In genomic region chr7:134431805-134432204, GRCh38 we compare ENCODE assay signal across 8 cellular contexts. TPM values are rescaled to one million over a fixed set of nuclear protein-coding genes. Genes with fewer than 3 reads are reported as not detected.
A peak's percentile ranks its signal among the peaks of the same experiment; 100 is the strongest.
DNase-seq lines count a peak whose midpoint lies in the region; ATAC-seq and TF ChIP-seq lines count a peak whose summit lies in the region.

No MANE protein-coding gene starts in this region.

- TF ChIP-seq POLR2A in uterus (IDR thresholded peaks at IDR 0.05) = no peak

- TF ChIP-seq CTCF in lower lobe of right lung (IDR thresholded peaks at IDR 0.05) (no peak), uterus (IDR thresholded peaks at IDR 0.05) (no peak)

- H3K4me3 ChIP-seq in right cardiac atrium (ENCODE audit: low read length) (peak overlapping the region; percentile 29), lower lobe of right lung (peak overlapping the region; percentile 47), uterus (peak overlapping the region; percentile 15 to 31)

- no peaks in the 10 kb centered on the region for H3K4me1 ChIP-seq in right cardiac atrium (ENCODE audit: control insufficient read depth, insufficient read depth, low read length)
- peaks cover 4% of the 10 kb centered on the region for H3K4me1 ChIP-seq in lower lobe of right lung
- no peaks in the 10 kb centered on the region for H3K4me1 ChIP-seq in uterus

- H3K9me3 ChIP-seq in right cardiac atrium (ENCODE audit: control insufficient read depth, low read length) (no peaks in the 10 kb centered on the region), lower lobe of right lung (no peaks in the 10 kb centered on the region), uterus (no peaks in the 10 kb centered on the region)

- peak in 1 of 2 donors; percentile 8 for ATAC-seq in right cardiac atrium
- no peak for ATAC-seq in lower lobe of right lung

- H3K27ac ChIP-seq in right cardiac atrium (ENCODE audit: low read length) = peak overlapping the region; percentile 58
- no peak overlapping the region for H3K27ac ChIP-seq in lower lobe of right lung
- peak overlapping the region; percentile 77 to 81 for H3K27ac ChIP-seq in uterus

- no peaks in the 10 kb centered on the region for H3K36me3 Mint-ChIP-seq in activated naive CD8-positive, alpha-beta T cell treated with anti-CD3 and anti-CD28 coated beads for 36 hours

- H3K4me1 Mint-ChIP-seq in activated naive CD8-positive, alpha-beta T cell treated with anti-CD3 and anti-CD28 coated beads for 36 hours = peaks cover 9% of the 10 kb centered on the region

- peak overlapping the region; percentile 80 for H3K4me3 Mint-ChIP-seq in activated naive CD8-positive, alpha-beta T cell treated with anti-CD3 and anti-CD28 coated beads for 36 hours

- no peaks in the 10 kb centered on the region for H3K9me3 Mint-ChIP-seq in activated naive CD8-positive, alpha-beta T cell treated with anti-CD3 and anti-CD28 coated beads for 36 hours

- DNase-seq in right cardiac atrium (peak in 1 of 3 donors; percentile 67), cardiac septum (ENCODE audit: low spot score) (no peak), lower lobe of right lung (no peak), uterus (no peak), activated gamma-delta T cell treated with Interleukin-2 at 50 U/mL for 16 hours (no peak), NCI-H128 (lab: John Stamatoyannopoulos, UW; ENCODE audit: unreplicated experiment) (no peak), AG08396 (ENCODE audit: low spot score) (no peak)
- no peak for DNase-seq in activated naive CD8-positive, alpha-beta T cell treated with anti-CD3 and anti-CD28 coated beads for 36 hours

- WGBS in right cardiac atrium = 69% methylated on average over 12 of the region's 12 CpGs

- intact Hi-C loops in right cardiac atrium (cut with DNase I) = loop anchor here (1.0 to 10.0 kb wide), 5 partner anchors 80 to 175 kb away; no protein-coding TSS in a partner anchor
- intact Hi-C loops in cardiac septum (cut with DNase I) = loop anchor here (2.0 kb wide), 3 partner anchors 27 to 175 kb away; partner anchors contain the start of gene AKR1B1
- intact Hi-C loops in lower lobe of right lung (cut with DNase I) = loop anchor here (5.0 to 10.0 kb wide), 2 partner anchors 80 to 173 kb away; no protein-coding TSS in a partner anchor
- intact Hi-C loops in uterus (cut with DNase I; ENCODE audit: low total_unique reads) = loop anchor here (10.0 kb wide), 1 partner anchor 113 kb away; the partner anchor contains the start of gene AKR1B15

- H3K36me3 ChIP-seq in lower lobe of right lung = no peaks in the 10 kb centered on the region
- no peaks in the 10 kb centered on the region for H3K36me3 ChIP-seq in uterus

- H3K27ac Mint-ChIP-seq in activated naive CD8-positive, alpha-beta T cell treated with anti-CD3 and anti-CD28 coated beads for 36 hours = no peak overlapping the region

- peaks cover 6% of the 10 kb centered on the region for H3K27me3 Mint-ChIP-seq in activated naive CD8-positive, alpha-beta T cell treated with anti-CD3 and anti-CD28 coated beads for 36 hours

- no peaks in the 10 kb centered on the region for H3K27me3 ChIP-seq in right cardiac atrium (ENCODE audit: control insufficient read depth, insufficient read depth)
- H3K27me3 ChIP-seq in lower lobe of right lung (ENCODE audit: low read depth) = no peaks in the 10 kb centered on the region
- no peaks in the 10 kb centered on the region for H3K27me3 ChIP-seq in uterus

RNA-seq across cellular contexts. Expression of gene AKR1B1, which starts 27.1 kb away (rescaled TPM):
- total RNA-seq in right cardiac atrium (100 to 1,000 TPM; 133 to 191 (median 159) TPM), cardiac septum (193 TPM), lower lobe of right lung (109 TPM), uterus (10 to 100 TPM; 10.8 to 69.3 (median 40.8) TPM)
- 211 TPM for polyA plus RNA-seq in right cardiac atrium
- total RNA-seq in activated naive CD8-positive, alpha-beta T cell treated with anti-CD3 and anti-CD28 coated beads for 36 hours = 100 to 1,000 TPM; 116 TPM
